Comparison of ENCODE assay signal across 8 cellular contexts in genomic region chr4:173371292-173372192, GRCh38. TPM values are rescaled to one million over a fixed set of nuclear protein-coding genes. Genes with fewer than 3 reads are reported as not detected.
DNase-seq lines count a peak whose midpoint lies in the region; ATAC-seq and TF ChIP-seq lines count a peak whose summit lies in the region.

No MANE protein-coding gene starts in this region.

- peaks cover 47% of the 10 kb centered on the region for H3K79me2 ChIP-seq in smooth muscle cell (ENCODE audit: low read depth)

- H3K4me3 ChIP-seq in WERI-Rb-1 (ENCODE audit: low read depth, low read length) (peak overlapping the region; percentile 90), cardiac fibroblast (replicated peaks in 1 of 2; ENCODE audit: low read depth in 2 of 2, low read length in 2 of 2) (peak overlapping the region; percentile 73 to 94), smooth muscle cell (peak overlapping the region; percentile 93)

- peaks cover 32% of the 10 kb centered on the region for H3K36me3 ChIP-seq in WERI-Rb-1
- no peaks in the 10 kb centered on the region for H3K36me3 ChIP-seq in smooth muscle cell (ENCODE audit: low read depth)

- H3K27me3 ChIP-seq in WERI-Rb-1 (ENCODE audit: insufficient read depth, low read depth, severe bottlenecking) (no peaks in the 10 kb centered on the region), smooth muscle cell (ENCODE audit: low read depth) (no peaks in the 10 kb centered on the region)

- peak overlapping the region; percentile 92 for H3K4me2 ChIP-seq in smooth muscle cell

- peaks cover 7% of the 10 kb centered on the region for H3F3A ChIP-seq in smooth muscle cell (ENCODE audit: low read depth)

- H2AFZ ChIP-seq in smooth muscle cell (ENCODE audit: low read depth) = peak overlapping the region; percentile 97

- WGBS in smooth muscle cell (ENCODE audit: low lambda C conversion rate) = under 1% methylated on average over 50 of the region's 68 CpGs

- H3K27ac ChIP-seq in WERI-Rb-1 = peak overlapping the region; percentile 92
- H3K27ac ChIP-seq in smooth muscle cell (ENCODE audit: low read depth) = peak overlapping the region; percentile 62

- DNase-seq in NCI-H1694 treated with DMSO at 0.1 percent for 48 hours (lab: John Stamatoyannopoulos, UW) = peak; percentile 46
- no peak for DNase-seq in NCI-H1694 (lab: John Stamatoyannopoulos, UW)
- peak; percentile 86 for DNase-seq in NCI-H1092 treated with DMSO at 0.1 percent for 48 hours (lab: John Stamatoyannopoulos, UW)
- peak; percentile 64 for DNase-seq in WERI-Rb-1
- peak; percentile 76 to 84 for DNase-seq in cardiac fibroblast (ENCODE audit: low read depth in 2 of 2)
- peak; percentile 77 for DNase-seq in iris pigment epithelial cell (ENCODE audit: low read depth)
- DNase-seq in smooth muscle cell (lab: John Stamatoyannopoulos, UW; ENCODE audit: unreplicated experiment) = peak; percentile 38

- peak overlapping the region; percentile 55 for H3K9ac ChIP-seq in smooth muscle cell (ENCODE audit: low read depth)

- peaks cover 6% of the 10 kb centered on the region for H3K4me1 ChIP-seq in smooth muscle cell (ENCODE audit: low read depth)

- peaks cover 20% of the 10 kb centered on the region for H4K20me1 ChIP-seq in smooth muscle cell (ENCODE audit: low read depth)

- TF ChIP-seq CTCF in WERI-Rb-1 (IDR thresholded peaks at IDR 0.05; ENCODE audit: low read depth, low read length) (no peak), cardiac fibroblast (IDR thresholded peaks at IDR 0.05; ENCODE audit: low read depth, low read length) (no peak), smooth muscle cell (IDR thresholded peaks at IDR 0.05; ENCODE audit: borderline replicate concordance, insufficient read depth, poor library complexity, severe bottlenecking) (no peak)

- peak; percentile 17 for ATAC-seq in HG02763 (IDR thresholded peaks at IDR 0.05; ENCODE audit: unreplicated experiment)

- no peaks in the 10 kb centered on the region for H3K9me3 ChIP-seq in WERI-Rb-1 (ENCODE audit: severe bottlenecking)
- no peaks in the 10 kb centered on the region for H3K9me3 ChIP-seq in smooth muscle cell (replicated peaks; ENCODE audit: low read depth)

RNA-seq across cellular contexts. Expression of gene SAP30, which starts 0.8 kb away (rescaled TPM):
- 18.6 and 19.6 TPM in 2 replicates for total RNA-seq in smooth muscle cell
- 33.8 and 35.2 TPM in 2 replicates for polyA plus RNA-seq in smooth muscle cell

RNA-seq across cellular contexts. Expression of gene SCRG1, which starts 27.4 kb away (rescaled TPM):
- total RNA-seq in smooth muscle cell = 3.1 and 5.2 TPM in 2 replicates
- 8.9 and 18.5 TPM in 2 replicates for polyA plus RNA-seq in smooth muscle cell

RNA-seq across cellular contexts. Expression of gene HMGB2, which starts 37.4 kb away (rescaled TPM):
- total RNA-seq in smooth muscle cell = 22.6 and 27.4 TPM in 2 replicates
- polyA plus RNA-seq in smooth muscle cell = 50.1 and 54.9 TPM in 2 replicates
